15 cellular contexts compared by ENCODE assay signal in the genomic region with DNA sequence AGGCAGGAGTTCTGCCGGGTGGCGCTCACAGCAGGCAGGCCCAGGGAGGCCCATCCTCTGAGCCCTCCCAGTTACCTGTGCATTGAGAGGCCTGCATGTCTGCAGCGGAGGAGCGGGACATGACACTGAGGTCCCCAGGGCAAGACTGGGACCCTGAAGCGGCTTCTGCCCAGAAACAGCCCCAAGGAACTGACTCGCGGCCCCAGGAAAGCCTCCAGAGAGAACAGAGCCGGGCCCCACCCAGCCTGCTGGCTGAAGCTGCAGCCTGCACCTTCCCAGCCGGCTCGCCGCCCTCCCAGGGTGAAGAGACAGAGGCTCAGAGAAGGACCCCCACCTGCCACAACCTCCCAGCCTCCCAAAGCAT. TPM values are rescaled to one million over a fixed set of nuclear protein-coding genes. Genes with fewer than 3 reads are reported as not detected.
DNase-seq lines count a peak whose midpoint lies in the region; ATAC-seq and TF ChIP-seq lines count a peak whose summit lies in the region.
"Had no signal": no experiment of that assay in that cellular context is flagged by ENCODE, and none has a peak within 500 bp of the region (broad histone marks: within the 10 kb centered on the region; RNA-seq: fewer than 3 reads in every experiment).

No MANE protein-coding gene starts in this region.

- peak overlapping the region; percentile 25 for H3K18ac ChIP-seq in mesendoderm (ENCODE audit: low read length)

- H3K79me2 ChIP-seq in mesendoderm (ENCODE audit: control insufficient read depth, insufficient read depth, low read length): peaks cover 37% of the 10 kb centered on the region

- peak overlapping the region; percentile 4 for H3K4me2 ChIP-seq in mesendoderm (ENCODE audit: low read length)

- H3K36me3 ChIP-seq in HUES64 (ENCODE audit: insufficient read depth, low read length): no peaks in the 10 kb centered on the region
- no peaks in the 10 kb centered on the region for H3K36me3 ChIP-seq in colonic mucosa
- no peaks in the 10 kb centered on the region for H3K36me3 ChIP-seq in mesendoderm (ENCODE audit: control insufficient read depth, insufficient read depth, low read length)
- no peaks in the 10 kb centered on the region for H3K36me3 ChIP-seq in testis (ENCODE audit: low read depth, missing control alignments)

- H3K79me1 ChIP-seq in mesendoderm (ENCODE audit: low read length): peaks cover 13% of the 10 kb centered on the region

- no peak for TF ChIP-seq POLR2A in testis (IDR thresholded peaks at IDR 0.05)

- H3K27ac ChIP-seq in HUES64 (ENCODE audit: low read depth, low read length): no peak overlapping the region; the same call in 1 of the 2 replicates
- no peak overlapping the region for H3K27ac ChIP-seq in colonic mucosa
- peak overlapping the region; percentile 27 for H3K27ac ChIP-seq in mesendoderm (ENCODE audit: low read depth, low read length)
- peak overlapping the region; percentile 72 to 87 for H3K27ac ChIP-seq in testis
- H3K27ac ChIP-seq: GM23248 had no signal

- peak overlapping the region; percentile 75 for H3K56ac ChIP-seq in mesendoderm (ENCODE audit: low read length)

- H2AK5ac ChIP-seq in mesendoderm (ENCODE audit: low read length): no peak overlapping the region

- no peak overlapping the region for H2BK15ac ChIP-seq in mesendoderm (replicated peaks; ENCODE audit: low read depth)

- no peak overlapping the region for H2BK5ac ChIP-seq in mesendoderm (ENCODE audit: low read length)

- H3K4me1 ChIP-seq in HUES64 (ENCODE audit: insufficient read depth, low read length) (peaks cover 58% of the 10 kb centered on the region), colonic mucosa (no peaks in the 10 kb centered on the region), mesendoderm (ENCODE audit: control insufficient read depth, low read depth, low read length) (peaks cover 15% of the 10 kb centered on the region), testis (peaks cover 34% of the 10 kb centered on the region)

- 42% methylated on average over 11 of the region's 11 CpGs for WGBS in HUES64
- WGBS in mesendoderm (ENCODE audit: extremely low coverage, insufficient coverage, low lambda C conversion rate): no CpG with 5 or more reads among the region's 11 CpGs
- WGBS in testis, 2 donors: 52 to 53% methylated on average over 3 to 11 of the region's 11 CpGs

- DNase-seq in colonic mucosa (no peak), mesendoderm (no peak), testis (no peak), midbrain (lab: John Stamatoyannopoulos, UW) (no peak), NCI-H345 treated with DMSO at 0.1 percent for 48 hours (lab: John Stamatoyannopoulos, UW; ENCODE audit: unreplicated experiment) (no peak)
- DNase-seq: activated CD4-positive, alpha-beta memory T cell treated with anti-CD3 and anti-CD28 coated beads, Interleukin-2, amount 10 ng/mL, durations not matched to agents 7 days and 5 days; activated T-cell treated with anti-CD3 and anti-CD28 coated beads, Interleukin-2, amount 50 U/mL, for 4 hours; dermis blood vessel endothelial cell; erythroblast; GM23248; NCI-H2227 treated with DMSO at 0.1 percent for 48 hours; stimulated activated CD4-positive, alpha-beta T cell treated with anti-CD3 and anti-CD28 coated beads, Interleukin-4, amount 100 ng/mL, for 24 hours; T-cell had no signal

- TF ChIP-seq CTCF in colonic mucosa (IDR thresholded peaks at IDR 0.05) (no peak), testis (IDR thresholded peaks at IDR 0.05) (no peak)

- peak overlapping the region; percentile 36 for H3K23ac ChIP-seq in mesendoderm (ENCODE audit: low read length)

- no peak overlapping the region for H4K5ac ChIP-seq in mesendoderm (ENCODE audit: low read length)

- H3K27me3 ChIP-seq in HUES64 (ENCODE audit: insufficient read depth, low read length) (no peaks in the 10 kb centered on the region), colonic mucosa (peaks cover 8% of the 10 kb centered on the region), mesendoderm (ENCODE audit: insufficient read depth, low read length, poor library complexity) (no peaks in the 10 kb centered on the region), testis (no peaks in the 10 kb centered on the region)

- H3K4me3 ChIP-seq in HUES64 (ENCODE audit: low read length) (peak overlapping the region; percentile 46), colonic mucosa (no peak overlapping the region), mesendoderm (ENCODE audit: low read length) (no peak overlapping the region), testis (peak overlapping the region in 1 of 2 donors; percentile 38)
- H3K4me3 ChIP-seq: GM23248 had no signal

- no peak overlapping the region for H2BK120ac ChIP-seq in mesendoderm (ENCODE audit: low read depth, low read length)

- H3K9ac ChIP-seq in HUES64 (ENCODE audit: low read depth, low read length) (no peak overlapping the region), colonic mucosa (ENCODE audit: low read depth in 2 of 2, low read length in 2 of 2) (peak overlapping the region; percentile 19 to 20), mesendoderm (ENCODE audit: low read length) (peak overlapping the region; percentile 42)
- H3K9ac ChIP-seq: GM23248 had no signal

- no peak for ATAC-seq in GM18907 (IDR thresholded peaks at IDR 0.05; ENCODE audit: unreplicated experiment)
- ATAC-seq: activated T-cell treated with anti-CD3 and anti-CD28 coated beads, Interleukin-2, amount 50 U/mL, for 4 hours; T-cell had no signal

- no peak overlapping the region for H4K8ac ChIP-seq in mesendoderm (ENCODE audit: low read depth, low read length)

- intact Hi-C loops in colonic mucosa (cut with DNase I) (no loop called here), testis (cut with DNase I; ENCODE audit: low total_unique reads) (no loop called here)

- H3K9me3 ChIP-seq in HUES64 (ENCODE audit: insufficient read depth, low read depth, low read length): no peaks in the 10 kb centered on the region
- no peaks in the 10 kb centered on the region for H3K9me3 ChIP-seq in colonic mucosa
- H3K9me3 ChIP-seq in testis: no peaks in the 10 kb centered on the region

- peak overlapping the region; percentile 41 for H3K4ac ChIP-seq in mesendoderm (ENCODE audit: low read depth, low read length)

RNA-seq across cellular contexts. Expression of a gene that starts 16.5 kb away (rescaled TPM):
- polyA plus RNA-seq in HUES64 (2013, experiment 1 of 2): 39.8 TPM
- 40.8 TPM for polyA plus RNA-seq in HUES64 (2013, experiment 2 of 2)
- total RNA-seq in colonic mucosa: 1 to 10 TPM; 4.7 to 7.3 TPM
- polyA plus RNA-seq in mesendoderm (2013, experiment 1 of 2): 26.3 TPM
- 27.6 TPM for polyA plus RNA-seq in mesendoderm (2013, experiment 2 of 2)
- 10 to 100 TPM; 12.1 to 19.0 TPM for total RNA-seq in testis
- polyA plus RNA-seq in testis (ENCODE audit: insufficient read depth, low read depth, low replicate concordance): 8.9 TPM
- total RNA-seq: activated CD4-positive, alpha-beta memory T cell treated with anti-CD3 and anti-CD28 coated beads, Interleukin-2, amount 10 ng/mL, durations not matched to agents 7 days and 5 days had no signal

Comparison
In these comparisons a context has a peak if more than half of its experiments do, and no peak if none do; other contexts are left out.
1. H3K27ac ChIP-seq: peak in mesendoderm (single experiment) and testis (2 of 2); none in HUES64 (single experiment) and colonic mucosa (single experiment).